In genomic region chr2:76381624-76382023, GRCh38 we compare ENCODE assay signal across 24 cellular contexts.
DNase-seq lines count a peak whose midpoint lies in the region; ATAC-seq and TF ChIP-seq lines count a peak whose summit lies in the region.
"Had no signal": no experiment of that assay in that cellular context is flagged by ENCODE, and none has a peak within 500 bp of the region (broad histone marks: within the 10 kb centered on the region; RNA-seq: fewer than 3 reads in every experiment).

No MANE protein-coding gene starts in this region.

- H3K9me3 Mint-ChIP-seq in GM23338: no peaks in the 10 kb centered on the region

- no peaks in the 10 kb centered on the region for H3K36me3 Mint-ChIP-seq in GM23338 (ENCODE audit: low read depth)
- H3K36me3 Mint-ChIP-seq: CD14-positive monocyte; CD4-positive, alpha-beta memory T cell; CD4-positive, CD25-positive, alpha-beta regulatory T cell; CD8-positive, alpha-beta memory T cell had no signal

- no peak for ATAC-seq in GM23338
- no peak for ATAC-seq in SK-N-SH treated with all-trans-retinoic acid at 6 μM for 48 hours
- ATAC-seq: GM12878 had no signal

- no peak overlapping the region for H3K27ac ChIP-seq in GM23338 (ENCODE audit: low read depth)
- H3K27ac ChIP-seq in RWPE1: no peak overlapping the region
- H3K27ac ChIP-seq: BLaER1 had no signal

- no peaks in the 10 kb centered on the region for H4K20me1 ChIP-seq in GM23338 (replicated peaks; ENCODE audit: insufficient read depth)
- H4K20me1 ChIP-seq: BLaER1 had no signal

- DNase-seq in GM23338 (ENCODE audit: low spot score): no peak
- DNase-seq in SK-N-DZ (ENCODE audit: low spot score): peak; percentile 50
- DNase-seq in NOMO-1 (lab: John Stamatoyannopoulos, UW; ENCODE audit: unreplicated experiment in 2 of 2): no peak
- DNase-seq in RWPE1 (ENCODE audit: low spot score): no peak
- no peak for DNase-seq in effector CD4-positive, alpha-beta T cell
- DNase-seq: 8988T; ACHN; BE2C; C1 segment of cervical spinal cord; CD4-positive, alpha-beta memory T cell; CD4-positive, CD25-positive, alpha-beta regulatory T cell; CD8-positive, alpha-beta memory T cell; COR-L47; DMS 273 treated with DMSO at 0.1 percent for 48 hours; DMS153; DMS53; DMS79; DND-41; EL; GDM1 had no signal

- no peak overlapping the region for H3K4me3 Mint-ChIP-seq in GM23338
- H3K4me3 Mint-ChIP-seq: CD14-positive monocyte; CD4-positive, alpha-beta memory T cell; CD4-positive, CD25-positive, alpha-beta regulatory T cell; CD8-positive, alpha-beta memory T cell had no signal

- H3K27me3 Mint-ChIP-seq in GM23338 (ENCODE audit: insufficient read depth, low read depth, poor library complexity): no peaks in the 10 kb centered on the region
- H3K27me3 Mint-ChIP-seq: CD4-positive, alpha-beta memory T cell; CD4-positive, CD25-positive, alpha-beta regulatory T cell had no signal

- H3K4me1 ChIP-seq in GM23338 (ENCODE audit: insufficient read depth): no peaks in the 10 kb centered on the region
- H3K4me1 ChIP-seq: BE2C had no signal

- CTCF ChIA-PET in RWPE1 (lab: Yijun Ruan, JAX): no interaction called here

- H3K36me3 ChIP-seq in GM23338 (ENCODE audit: insufficient read depth): no peaks in the 10 kb centered on the region
- H3K36me3 ChIP-seq: BE2C, BLaER1 had no signal

- H3K4me1 Mint-ChIP-seq in GM23338: no peaks in the 10 kb centered on the region
- H3K4me1 Mint-ChIP-seq: CD14-positive monocyte; CD4-positive, alpha-beta memory T cell; CD4-positive, CD25-positive, alpha-beta regulatory T cell; CD8-positive, alpha-beta memory T cell had no signal

- H3K79me2 ChIP-seq in GM23338 (replicated peaks; ENCODE audit: insufficient read depth): no peaks in the 10 kb centered on the region

- no peaks in the 10 kb centered on the region for H3K27me3 ChIP-seq in GM23338 (ENCODE audit: insufficient read depth)
- H3K27me3 ChIP-seq: BE2C, BLaER1 had no signal

- no peak for TF ChIP-seq CTCF in GM23338 (conservative IDR thresholded peaks at IDR 0.05; ENCODE audit: low read depth in 2 of 2)
- no peak for TF ChIP-seq CTCF in RWPE1 (conservative IDR thresholded peaks at IDR 0.05; ENCODE audit: low read depth)

- H3F3A ChIP-seq in GM23338 (replicated peaks; ENCODE audit: low read depth): no peaks in the 10 kb centered on the region

- no peak overlapping the region for H3K27ac Mint-ChIP-seq in GM23338
- H3K27ac Mint-ChIP-seq: CD14-positive monocyte; CD4-positive, alpha-beta memory T cell; CD4-positive, CD25-positive, alpha-beta regulatory T cell; CD8-positive, alpha-beta memory T cell had no signal

- POLR2A ChIA-PET in RWPE1 (lab: Yijun Ruan, JAX; ENCODE audit: low non-redundant PET): no interaction called here

- H3K4me2 ChIP-seq in GM23338: no peak overlapping the region
- H3K4me2 ChIP-seq: BLaER1 had no signal

- no peaks in the 10 kb centered on the region for H3K9me2 ChIP-seq in GM23338 (ENCODE audit: insufficient read depth)

- H2AFZ ChIP-seq in GM23338: peak overlapping the region; percentile 72; the same call in 1 of the 2 replicates

- H3K4me3 ChIP-seq in GM23338: no peak overlapping the region
- H3K4me3 ChIP-seq: BLaER1, GM12878 had no signal

TF ChIP-seq in GM23338, 12 proteins besides CTCF, POLR2A, EP300 and RAD21:
- TF ChIP-seq CREB1 (CRISPR knock-in tag; IDR thresholded peaks at IDR 0.05; ENCODE audit: low read depth) (no peak), STAT1 (IDR thresholded peaks at IDR 0.05; ENCODE audit: unreplicated experiment) (no peak)

TF ChIP-seq in SK-N-SH treated with all-trans-retinoic acid at 6 μM for 48 hours, 23 proteins besides CTCF, POLR2A, EP300 and RAD21:
- no peak for TF ChIP-seq ZFP3 (CRISPR knock-in tag; IDR thresholded peaks at IDR 0.05)
- TF ChIP-seq ISL1 (CRISPR knock-in tag; IDR thresholded peaks at IDR 0.05): peak; percentile 39; the same call in 1 of the 2 replicates
- peak; percentile 64; the same call in 1 of the 2 replicates for TF ChIP-seq TSHZ2 (CRISPR knock-in tag; IDR thresholded peaks at IDR 0.05)
